Comparison of ENCODE assay signal across 8 cellular contexts in the genomic region with DNA sequence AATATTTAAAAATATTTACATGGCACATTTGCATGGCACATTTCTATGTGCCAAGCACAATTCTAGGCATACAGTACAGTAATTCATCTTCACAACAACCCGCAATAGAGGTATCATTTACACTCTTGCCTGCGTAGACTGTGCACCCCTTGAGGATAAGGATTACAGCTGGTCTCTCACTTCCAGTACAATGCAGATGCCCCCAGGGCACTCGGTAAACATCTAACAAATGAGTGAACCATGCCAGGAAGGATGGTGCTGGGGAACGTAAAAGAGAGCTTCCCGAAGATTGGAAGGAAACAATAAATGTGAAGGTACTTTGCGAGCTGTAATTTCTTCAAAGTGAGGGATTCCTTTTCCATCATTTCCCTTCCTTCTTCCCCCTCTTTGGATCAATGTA. TPM values are rescaled to one million over a fixed set of nuclear protein-coding genes. Genes with fewer than 3 reads are reported as not detected.
A peak's percentile ranks its signal among the peaks of the same experiment; 100 is the strongest.
DNase-seq lines count a peak whose midpoint lies in the region; ATAC-seq and TF ChIP-seq lines count a peak whose summit lies in the region.

No MANE protein-coding gene starts in this region.

- no peak for ATAC-seq in effector memory CD8-positive, alpha-beta T cell (replicated peaks)
- no peak for ATAC-seq in GM19467 (IDR thresholded peaks at IDR 0.05; ENCODE audit: unreplicated experiment)

- peaks cover 28 to 34% of the 10 kb centered on the region in 2 donors for H3K4me1 Mint-ChIP-seq in effector memory CD8-positive, alpha-beta T cell (ENCODE audit: low read depth in 2 of 2)
- H3K4me1 Mint-ChIP-seq in progenitor cell of endocrine pancreas (ENCODE audit: low read depth): peaks cover 18% of the 10 kb centered on the region

- H3K36me3 Mint-ChIP-seq in effector memory CD8-positive, alpha-beta T cell (ENCODE audit: insufficient read depth): peaks cover 29% of the 10 kb centered on the region
- H3K36me3 Mint-ChIP-seq in progenitor cell of endocrine pancreas (ENCODE audit: insufficient read depth): peaks cover 5% of the 10 kb centered on the region

- in situ Hi-C loops in GM13976 (cut with MboI; ENCODE audit: low sequenced_read_pairs, unreplicated experiment): no loop called here

- H3K27me3 Mint-ChIP-seq in effector memory CD8-positive, alpha-beta T cell: no peaks in the 10 kb centered on the region
- H3K27me3 Mint-ChIP-seq in progenitor cell of endocrine pancreas: peaks cover 22% of the 10 kb centered on the region

- H3K9me3 Mint-ChIP-seq in effector memory CD8-positive, alpha-beta T cell: no peaks in the 10 kb centered on the region
- no peaks in the 10 kb centered on the region for H3K9me3 Mint-ChIP-seq in progenitor cell of endocrine pancreas (ENCODE audit: low read depth)

- H3K4me3 Mint-ChIP-seq in effector memory CD8-positive, alpha-beta T cell: peak overlapping the region; percentile 93 to 95
- H3K4me3 Mint-ChIP-seq in progenitor cell of endocrine pancreas (ENCODE audit: low read depth): peak overlapping the region; percentile 90

- peak overlapping the region; percentile 93 for H3K27ac Mint-ChIP-seq in effector memory CD8-positive, alpha-beta T cell
- peak overlapping the region; percentile 96 for H3K27ac Mint-ChIP-seq in progenitor cell of endocrine pancreas

- TF ChIP-seq CTCF in progenitor cell of endocrine pancreas (IDR thresholded peaks at IDR 0.05; ENCODE audit: unreplicated experiment) (no peak), GM13976 (IDR thresholded peaks at IDR 0.05; ENCODE audit: borderline replicate concordance, control extremely low read depth, extremely low read depth, insufficient read depth, missing control alignments) (no peak)

- DNase-seq in EH (ENCODE audit: low read depth): peak; percentile 16
- DNase-seq in NCI-H526 treated with DMSO at 0.1 percent for 48 hours (lab: John Stamatoyannopoulos, UW): peak; percentile 10
- DNase-seq in effector memory CD8-positive, alpha-beta T cell: no peak
- DNase-seq in progenitor cell of endocrine pancreas (ENCODE audit: low spot score, unreplicated experiment): no peak
- DNase-seq in NCI-H524 treated with DMSO at 0.1 percent for 48 hours (lab: John Stamatoyannopoulos, UW): no peak
- no peak for DNase-seq in GM13976 (ENCODE audit: low spot score)
- no peak for DNase-seq in Ammon's horn (ENCODE audit: low spot score)

RNA-seq across cellular contexts. Expression of gene PRPF19, which starts 1.3 kb away (rescaled TPM):
- total RNA-seq in progenitor cell of endocrine pancreas: 102 and 111 TPM in 2 replicates

RNA-seq across cellular contexts. Expression of gene TMEM109, which starts 8.9 kb away (rescaled TPM):
- 45.7 and 48.7 TPM in 2 replicates for total RNA-seq in progenitor cell of endocrine pancreas

RNA-seq across cellular contexts. Expression of gene TMEM132A, which starts 19.2 kb away (rescaled TPM):
- total RNA-seq in progenitor cell of endocrine pancreas: 261 and 292 TPM in 2 replicates

RNA-seq across cellular contexts. Expression of gene ZP1, which starts 37.7 kb away (rescaled TPM):
- not detected in 2 replicates for total RNA-seq in progenitor cell of endocrine pancreas

RNA-seq across cellular contexts. Expression of gene SLC15A3, which starts 46.9 kb away (rescaled TPM):
- 4.8 and 6.2 TPM in 2 replicates for total RNA-seq in progenitor cell of endocrine pancreas

Comparison
In these comparisons a context has a peak if more than half of its experiments do, and no peak if none do; other contexts are left out.
1. DNase-seq: peak in EH (single experiment) and NCI-H526 treated with DMSO at 0.1 percent for 48 hours (single experiment); none in effector memory CD8-positive, alpha-beta T cell (0 of 3), progenitor cell of endocrine pancreas (single experiment), NCI-H524 treated with DMSO at 0.1 percent for 48 hours (single experiment), GM13976 (single experiment) and Ammon's horn (single experiment).